ENCODE assay signal across 17 cellular contexts in genomic region chr5:57394421-57395210, GRCh38.
A peak's percentile ranks its signal among the peaks of the same experiment; 100 is the strongest.
DNase-seq lines count a peak whose midpoint lies in the region; TF ChIP-seq lines count a peak whose summit lies in the region.
"Had no signal": no experiment of that assay in that cellular context is flagged by ENCODE, and none has a peak within 500 bp of the region (broad histone marks: within the 10 kb centered on the region; RNA-seq: fewer than 3 reads in every experiment).

No MANE protein-coding gene starts in this region.

- H3K9me3 Mint-ChIP-seq in neural crest cell: peaks cover 4% of the 10 kb centered on the region

- no peaks in the 10 kb centered on the region for H3K27me3 Mint-ChIP-seq in neural crest cell (ENCODE audit: low read depth)

- no peak overlapping the region for H3K4me3 Mint-ChIP-seq in neural crest cell
- H3K4me3 Mint-ChIP-seq: CD4-positive, alpha-beta memory T cell had no signal

- H3K36me3 Mint-ChIP-seq in neural crest cell (ENCODE audit: low read depth): peaks cover 3% of the 10 kb centered on the region
- H3K36me3 Mint-ChIP-seq: CD4-positive, alpha-beta memory T cell had no signal

- DNase-seq in Daoy (ENCODE audit: low read depth) (peak; percentile 14), RPMI7951 (ENCODE audit: low read depth) (peak; percentile 84), neural crest cell (ENCODE audit: low read depth, low spot score) (no peak), T-helper 1 cell (no peak), MV-4-11 (lab: John Stamatoyannopoulos, UW) (no peak)
- no peak for DNase-seq in activated T-cell treated with anti-CD3 and anti-CD28 coated beads, Interleukin-2, amount 50 U/mL, for 1 hour
- DNase-seq: 8988T; ACHN; C1 segment of cervical spinal cord; Caco-2; CD4-positive, alpha-beta memory T cell; DMS153; DND-41; EL; GDM1; GM23248; H7 had no signal

- peaks cover 19% of the 10 kb centered on the region for H3K4me1 Mint-ChIP-seq in neural crest cell
- H3K4me1 Mint-ChIP-seq: CD4-positive, alpha-beta memory T cell had no signal

- TF ChIP-seq CTCF in neural crest cell (conservative IDR thresholded peaks at IDR 0.05): no peak

- peak overlapping the region; percentile 15 for H3K27ac Mint-ChIP-seq in neural crest cell (ENCODE audit: unreplicated experiment)

Comparison
In these comparisons a context has a peak if more than half of its experiments do, and no peak if none do; other contexts are left out.
1. DNase-seq: peak in Daoy (single experiment) and RPMI7951 (single experiment); none in neural crest cell (single experiment), activated T-cell treated with anti-CD3 and anti-CD28 coated beads, Interleukin-2, amount 50 U/mL, for 1 hour (single experiment), T-helper 1 cell (0 of 5) and MV-4-11 (single experiment).